9 cellular contexts compared by ENCODE assay signal in genomic region chr6:30826961-30827342, GRCh38. TPM values are rescaled to one million over a fixed set of nuclear protein-coding genes. Genes with fewer than 3 reads are reported as not detected.
DNase-seq lines count a peak whose midpoint lies in the region; ATAC-seq, FAIRE-seq and TF ChIP-seq lines count a peak whose summit lies in the region.
"Had no signal": no experiment of that assay in that cellular context is flagged by ENCODE, and none has a peak within 500 bp of the region (broad histone marks: within the 10 kb centered on the region; RNA-seq: fewer than 3 reads in every experiment).

No MANE protein-coding gene starts in this region.

- H3K9me3 Mint-ChIP-seq in CD4-positive, alpha-beta T cell = no peaks in the 10 kb centered on the region
- H3K9me3 Mint-ChIP-seq in astrocyte (ENCODE audit: unreplicated experiment) (no peaks in the 10 kb centered on the region), nephron progenitor cell (no peaks in the 10 kb centered on the region)

- 0 out of 2 replicates have a peak, but pooled peaks have one; percentile 9 for TF ChIP-seq RAD21 in HCT116 (IDR thresholded peaks at IDR 0.05; ENCODE audit: low read depth)

- peak overlapping the region; percentile 91 for H3K27ac Mint-ChIP-seq in CD4-positive, alpha-beta T cell
- H3K27ac Mint-ChIP-seq in astrocyte (ENCODE audit: unreplicated experiment) (no peak overlapping the region), nephron progenitor cell (peak overlapping the region; percentile 91)

- H3K79me2 ChIP-seq in HCT116 (ENCODE audit: insufficient read depth, low read length) = no peaks in the 10 kb centered on the region
- H3K79me2 ChIP-seq in astrocyte (ENCODE audit: insufficient read depth, low read length) = no peaks in the 10 kb centered on the region

- peak overlapping the region; percentile 39 for H3K27ac ChIP-seq in CD4-positive, alpha-beta T cell (ENCODE audit: low read depth, low read length)
- peak overlapping the region; percentile 28 for H3K27ac ChIP-seq in HCT116 (ENCODE audit: low read depth, low read length)
- H3K27ac ChIP-seq in astrocyte (ENCODE audit: low read depth, low read length) = no peak overlapping the region

- peaks cover 36% of the 10 kb centered on the region for H3K36me3 Mint-ChIP-seq in CD4-positive, alpha-beta T cell (ENCODE audit: low read depth)
- H3K36me3 Mint-ChIP-seq in astrocyte (ENCODE audit: low read depth, unreplicated experiment) (no peaks in the 10 kb centered on the region), nephron progenitor cell (ENCODE audit: low read depth) (no peaks in the 10 kb centered on the region)

- H4K20me1 ChIP-seq in HCT116 (ENCODE audit: insufficient read depth) = no peaks in the 10 kb centered on the region
- no peaks in the 10 kb centered on the region for H4K20me1 ChIP-seq in astrocyte (ENCODE audit: insufficient read depth, low read length)

- RAD21 ChIA-PET in HCT116 (lab: Charles Lee; ENCODE audit: low non-redundant PET in 1 of 2, low total read pairs in 2 of 2, uncharacterized antibody in 2 of 2, unreplicated experiment in 2 of 2) = interaction anchor here (0.6 to 0.7 kb wide), 5 partner anchors 12 to 253 kb away, joined by 3 to 4 read pairs (median 3); partner anchors contain the start of gene DDR1 (in 1 of the 2)

- H3K36me3 ChIP-seq in HCT116 (ENCODE audit: control insufficient read depth in 1 of 2, insufficient read depth in 2 of 2, low read length in 2 of 2) (no peaks in the 10 kb centered on the region), astrocyte (ENCODE audit: insufficient read depth, low read length) (no peaks in the 10 kb centered on the region)

- peak overlapping the region; percentile 43 for H3K4me3 Mint-ChIP-seq in CD4-positive, alpha-beta T cell
- H3K4me3 Mint-ChIP-seq in astrocyte (ENCODE audit: unreplicated experiment) (no peak overlapping the region), nephron progenitor cell (no peak overlapping the region)

- DNase-seq in CD4-positive, alpha-beta T cell = no peak
- DNase-seq in HCT116 (ENCODE audit: low read depth, low spot score) (no peak), astrocyte (ENCODE audit: low read depth) (no peak), nephron progenitor cell (no peak), COR-L47 (lab: John Stamatoyannopoulos, UW) (no peak)
- DNase-seq: cortex of kidney, NCI-H1105 had no signal

- intact Hi-C loops in CD4-positive, alpha-beta T cell (cut with DNase I, micrococcal nuclease) = loop anchor here in 1 of 2 experiments (5.0 kb wide), 2 partner anchors 85 to 150 kb away; partner anchors contain the start of genes FLOT1 and IER3
- intact Hi-C loops in HCT116 (cut with micrococcal nuclease) = loop anchor here (5.0 kb wide), 1 partner anchor 365 kb away; no protein-coding TSS in a partner anchor

- POLR2A ChIA-PET in CD4-positive, alpha-beta T cell (lab: Charles Lee) = no interaction called here
- POLR2A ChIA-PET in HCT116 (lab: Charles Lee) = interaction anchor here (1.5 to 2.4 kb wide), 3 partner anchors 12 to 87 kb away, joined by 3 to 8 read pairs (median 8); partner anchors contain the start of genes DDR1 and VARS2

- peak overlapping the region; percentile 91 for H2AFZ ChIP-seq in HCT116 (ENCODE audit: low read depth, low read length, poor library complexity, severe bottlenecking)
- peak overlapping the region; percentile 53 for H2AFZ ChIP-seq in astrocyte (ENCODE audit: low read depth, low read length)

- peaks cover 81% of the 10 kb centered on the region for H3K4me1 Mint-ChIP-seq in CD4-positive, alpha-beta T cell (ENCODE audit: low read depth)
- H3K4me1 Mint-ChIP-seq in astrocyte (ENCODE audit: low read depth, unreplicated experiment) (peaks cover 34% of the 10 kb centered on the region), nephron progenitor cell (peaks cover 50% of the 10 kb centered on the region)

- H3K9ac ChIP-seq in HCT116 (ENCODE audit: low read length) = peak overlapping the region; percentile 41
- no peak overlapping the region for H3K9ac ChIP-seq in astrocyte (ENCODE audit: low read length)

- CTCF ChIA-PET in CD4-positive, alpha-beta T cell (lab: Charles Lee) = interaction anchor here (1.2 to 2.9 kb wide), 7 partner anchors 51 to 696 kb away, joined by 3 to 13 read pairs (median 5); partner anchors contain the start of gene VARS2
- CTCF ChIA-PET in HCT116 (lab: Charles Lee) = interaction anchor here (1.1 to 5.8 kb wide), 10 partner anchors 20 to 300 kb away, joined by 3 to 34 read pairs (median 6); partner anchors contain the start of gene VARS2

- FAIRE-seq in astrocyte (lab: Jason Lieb, UNC) = no peak

- BruUV-seq in HCT116 (replicated peaks; lab: Mats Ljungman, UMichigan) = no TSS peak

- no peak for TF ChIP-seq POLR2A in HCT116 (IDR thresholded peaks at IDR 0.05; ENCODE audit: borderline replicate concordance, extremely low read depth, insufficient read depth, insufficient read length)

- no peak for ATAC-seq in CD4-positive, alpha-beta T cell (ENCODE audit: poor library complexity)
- peak; percentile 55 for ATAC-seq in HCT116
- ATAC-seq in HG03135 (IDR thresholded peaks at IDR 0.05; ENCODE audit: unreplicated experiment) = no peak
- no peak for ATAC-seq in GM19455 (IDR thresholded peaks at IDR 0.05; ENCODE audit: unreplicated experiment)

- no peaks in the 10 kb centered on the region for H3K27me3 Mint-ChIP-seq in CD4-positive, alpha-beta T cell
- H3K27me3 Mint-ChIP-seq in astrocyte (ENCODE audit: low read depth, unreplicated experiment) (no peaks in the 10 kb centered on the region), nephron progenitor cell (ENCODE audit: low read depth, poor library complexity) (peaks cover 9% of the 10 kb centered on the region)

- no peaks in the 10 kb centered on the region for H3K9me3 ChIP-seq in CD4-positive, alpha-beta T cell (ENCODE audit: control insufficient read depth, low read length)
- H3K9me3 ChIP-seq in HCT116 (ENCODE audit: control insufficient read depth in 1 of 2, insufficient read depth in 1 of 2, low read depth in 1 of 2, low read length in 2 of 2) = no peaks in the 10 kb centered on the region
- H3K9me3 ChIP-seq in astrocyte (ENCODE audit: insufficient read depth, low read depth, low read length) = no peaks in the 10 kb centered on the region

- H3K27me3 ChIP-seq in CD4-positive, alpha-beta T cell (ENCODE audit: control insufficient read depth, insufficient read depth, low read length) = no peaks in the 10 kb centered on the region
- H3K27me3 ChIP-seq in HCT116 (ENCODE audit: insufficient read depth, low read length) (no peaks in the 10 kb centered on the region), astrocyte (ENCODE audit: insufficient read depth, low read length) (peaks cover 2% of the 10 kb centered on the region)

- H3K4me3 ChIP-seq in HCT116 (replicated peaks in 1 of 2; ENCODE audit: low read depth in 1 of 2, low read length in 2 of 2) (no peak overlapping the region), astrocyte (ENCODE audit: insufficient read depth, low read depth, low read length) (no peak overlapping the region)

- no peaks in the 10 kb centered on the region for H3K9me2 ChIP-seq in HCT116 (ENCODE audit: insufficient read depth)

- H3K4me2 ChIP-seq in HCT116 (ENCODE audit: low read length) (peak overlapping the region; percentile 62), astrocyte (ENCODE audit: low read length) (no peak overlapping the region)

- no peak for TF ChIP-seq CTCF in CD4-positive, alpha-beta T cell (IDR thresholded peaks at IDR 0.05)
- TF ChIP-seq CTCF in HCT116 (IDR thresholded peaks at IDR 0.05 in 2 of 3, conservative IDR thresholded peaks at IDR 0.05 in 1 of 3; ENCODE audit: borderline replicate concordance in 1 of 3, insufficient read depth in 1 of 3, low read depth in 2 of 3, low read length in 2 of 3) = no peak
- TF ChIP-seq CTCF in astrocyte (IDR thresholded peaks at IDR 0.05; ENCODE audit: insufficient read depth, low read depth, low read length) = no peak
- no peak for TF ChIP-seq CTCF in nephron progenitor cell (IDR thresholded peaks at IDR 0.05)

- peaks cover 32 to 56% of the 10 kb centered on the region in 2 experiments for H3K4me1 ChIP-seq in HCT116 (ENCODE audit: control insufficient read depth in 1 of 2, insufficient read depth in 2 of 2, low read length in 2 of 2)
- H3K4me1 ChIP-seq in astrocyte (ENCODE audit: insufficient read depth, low read length) = peaks cover 20% of the 10 kb centered on the region

TF ChIP-seq in HCT116, 20 proteins besides CTCF, POLR2A, EP300 and RAD21 (continues in another document):
- TF ChIP-seq CBX3 (IDR thresholded peaks at IDR 0.05; ENCODE audit: low read depth) (peak; percentile 51; the same call in 1 of the 2 replicates), YY1 (IDR thresholded peaks at IDR 0.05; ENCODE audit: extremely low read depth, insufficient replicate concordance, low read depth, low read length) (no peak), TCF7L2 (IDR thresholded peaks at IDR 0.05; ENCODE audit: borderline replicate concordance, extremely low read depth, insufficient read depth, insufficient read length) (no peak), POLR2AphosphoS5 (IDR thresholded peaks at IDR 0.05; ENCODE audit: low read depth, low read length) (no peak), SRF (IDR thresholded peaks at IDR 0.05; ENCODE audit: low read depth) (peak; percentile 88)
- TF ChIP-seq, protein P1, sequence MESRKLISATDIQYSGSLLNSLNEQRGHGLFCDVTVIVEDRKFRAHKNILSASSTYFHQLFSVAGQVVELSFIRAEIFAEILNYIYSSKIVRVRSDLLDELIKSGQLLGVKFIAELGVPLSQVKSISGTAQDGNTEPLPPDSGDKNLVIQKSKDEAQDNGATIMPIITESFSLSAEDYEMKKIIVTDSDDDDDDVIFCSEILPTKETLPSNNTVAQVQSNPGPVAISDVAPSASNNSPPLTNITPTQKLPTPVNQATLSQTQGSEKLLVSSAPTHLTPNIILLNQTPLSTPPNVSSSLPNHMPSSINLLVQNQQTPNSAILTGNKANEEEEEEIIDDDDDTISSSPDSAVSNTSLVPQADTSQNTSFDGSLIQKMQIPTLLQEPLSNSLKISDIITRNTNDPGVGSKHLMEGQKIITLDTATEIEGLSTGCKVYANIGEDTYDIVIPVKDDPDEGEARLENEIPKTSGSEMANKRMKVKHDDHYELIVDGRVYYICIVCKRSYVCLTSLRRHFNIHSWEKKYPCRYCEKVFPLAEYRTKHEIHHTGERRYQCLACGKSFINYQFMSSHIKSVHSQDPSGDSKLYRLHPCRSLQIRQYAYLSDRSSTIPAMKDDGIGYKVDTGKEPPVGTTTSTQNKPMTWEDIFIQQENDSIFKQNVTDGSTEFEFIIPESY (IDR thresholded peaks at IDR 0.05; ENCODE audit: extremely low read depth, insufficient replicate concordance, low read length) = no peak

RNA-seq across cellular contexts. Expression of gene DDR1, which starts 57.4 kb away (rescaled TPM):
- total RNA-seq in CD4-positive, alpha-beta T cell = 1 to 10 TPM; 6.5 to 6.6 TPM
- total RNA-seq in HCT116 (2021; ENCODE audit: unreplicated experiment) (211 TPM), astrocyte (144 and 156 TPM in 2 replicates)
- 138 and 167 TPM in 2 replicates for polyA plus RNA-seq in HCT116 (2012)

Comparison
In these comparisons a context has a peak if more than half of its experiments do, and no peak if none do; other contexts are left out.
1. RNA of gene DDR1, which starts 57.4 kb away (total RNA-seq): 211 TPM in HCT116 (single experiment) and 144 to 156 TPM in astrocyte; 6.5 to 6.6 TPM in CD4-positive, alpha-beta T cell; every median in the first group is over 10 times any median in the second.